ENCODE assay signal across 4 cellular contexts in the genomic region with DNA sequence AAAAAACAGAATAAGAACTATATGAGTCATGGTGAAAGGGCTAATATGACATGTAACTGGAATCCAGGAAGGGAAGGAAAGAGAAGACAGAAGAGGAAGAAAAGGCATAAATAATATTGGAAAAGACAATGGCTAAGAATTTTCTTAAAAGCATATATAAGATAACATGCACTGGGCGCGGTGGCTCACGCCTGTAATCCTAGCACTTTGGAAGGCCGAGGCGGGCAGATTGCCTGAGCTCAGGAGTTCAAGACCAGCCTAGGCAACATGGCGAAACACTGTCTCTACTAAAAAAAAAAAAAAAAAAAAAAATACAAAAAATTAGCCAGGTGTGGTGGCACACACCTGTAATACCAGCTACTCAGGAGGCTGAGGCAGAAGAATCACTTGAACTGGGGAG. TPM values are rescaled to one million over a fixed set of nuclear protein-coding genes. Genes with fewer than 3 reads are reported as not detected.
"Had no signal": no experiment of that assay in that cellular context is flagged by ENCODE, and none has a peak within 500 bp of the region (broad histone marks: within the 10 kb centered on the region; RNA-seq: fewer than 3 reads in every experiment).

No MANE protein-coding gene starts in this region.

RNA-seq across cellular contexts. Expression of gene UNC5A, which starts 54.8 kb away (rescaled TPM):
- total RNA-seq: NCI-H460, OCI-LY7, RPMI7951, SK-MEL-5 had no signal
